Comparison of ENCODE assay signal across 14 cellular contexts in genomic region chr12:92389466-92389865, GRCh38.
DNase-seq lines count a peak whose midpoint lies in the region; ATAC-seq and TF ChIP-seq lines count a peak whose summit lies in the region.
"Had no signal": no experiment of that assay in that cellular context is flagged by ENCODE, and none has a peak within 500 bp of the region (broad histone marks: within the 10 kb centered on the region; RNA-seq: fewer than 3 reads in every experiment).

No MANE protein-coding gene starts in this region.

- no peaks in the 10 kb centered on the region for H3K36me3 ChIP-seq in adrenal gland (replicated peaks in 1 of 2)
- no peaks in the 10 kb centered on the region for H3K36me3 ChIP-seq in esophagus muscularis mucosa
- no peaks in the 10 kb centered on the region for H3K36me3 ChIP-seq in upper lobe of left lung

- H3K4me1 ChIP-seq in adrenal gland (replicated peaks in 1 of 2) (peaks cover 0 to 7% of the 10 kb centered on the region in 2 donors), esophagus muscularis mucosa (no peaks in the 10 kb centered on the region), upper lobe of left lung (no peaks in the 10 kb centered on the region)
- H3K4me1 ChIP-seq: Caco-2 had no signal

- 38 to 48% (median 41%) methylated on average over 3 of the region's 3 CpGs for WGBS in adrenal gland, 4 donors
- WGBS in esophagus muscularis mucosa: 53% methylated on average over 2 of the region's 3 CpGs
- 61 to 65% methylated on average over 3 of the region's 3 CpGs for WGBS in upper lobe of left lung, 2 donors

- no peak overlapping the region for H3K4me3 ChIP-seq in adrenal gland
- no peak overlapping the region for H3K4me3 ChIP-seq in esophagus muscularis mucosa
- H3K4me3 ChIP-seq in upper lobe of left lung: no peak overlapping the region

- H3K27me3 Mint-ChIP-seq in mesothelial cell of epicardium (ENCODE audit: low read depth): no peaks in the 10 kb centered on the region
- no peaks in the 10 kb centered on the region for H3K27me3 Mint-ChIP-seq in stimulated activated memory B cell treated with anti-CD40 and anti-IgM and Interleukin-4, amounts not matched to agents 10 μg/mL and 1 μg/mL and 100 μg/mL, for 72 hours
- H3K27me3 Mint-ChIP-seq: CD4-positive, alpha-beta T cell had no signal

- TF ChIP-seq CTCF in adrenal gland (IDR thresholded peaks at IDR 0.05) (no peak), esophagus muscularis mucosa (IDR thresholded peaks at IDR 0.05) (no peak), mesothelial cell of epicardium (IDR thresholded peaks at IDR 0.05; ENCODE audit: unreplicated experiment) (no peak), upper lobe of left lung (IDR thresholded peaks at IDR 0.05) (no peak)

- TF ChIP-seq POLR2A in adrenal gland (IDR thresholded peaks at IDR 0.05) (no peak), esophagus muscularis mucosa (IDR thresholded peaks at IDR 0.05; ENCODE audit: low read depth) (no peak), upper lobe of left lung (IDR thresholded peaks at IDR 0.05) (no peak)

- intact Hi-C loops in adrenal gland (cut with DNase I) (no loop called here), esophagus muscularis mucosa (cut with DNase I) (no loop called here)

- peaks cover 22% of the 10 kb centered on the region for H3K4me1 Mint-ChIP-seq in mesothelial cell of epicardium
- peaks cover 13% of the 10 kb centered on the region for H3K4me1 Mint-ChIP-seq in stimulated activated memory B cell treated with anti-CD40 and anti-IgM and Interleukin-4, amounts not matched to agents 10 μg/mL and 1 μg/mL and 100 μg/mL, for 72 hours

- DNase-seq in adrenal gland (peak; percentile 41 to 86 (median 67)), esophagus muscularis mucosa (ENCODE audit: extremely low spot score) (peak; percentile 64), mesothelial cell of epicardium (ENCODE audit: low spot score in 2 of 2, unreplicated experiment in 2 of 2) (no peak), NCI-H345 (lab: John Stamatoyannopoulos, UW) (no peak), upper lobe of left lung (no peak), pons (ENCODE audit: low spot score) (no peak)
- DNase-seq: ACHN; Caco-2; CD4-positive, alpha-beta T cell; H9; IMR-90 had no signal

- H3K27ac Mint-ChIP-seq in mesothelial cell of epicardium: peak overlapping the region; percentile 72
- peak overlapping the region; percentile 28 for H3K27ac Mint-ChIP-seq in stimulated activated memory B cell treated with anti-CD40 and anti-IgM and Interleukin-4, amounts not matched to agents 10 μg/mL and 1 μg/mL and 100 μg/mL, for 72 hours
- H3K27ac Mint-ChIP-seq: CD4-positive, alpha-beta T cell; H9 had no signal

- TF ChIP-seq EP300 in esophagus muscularis mucosa (IDR thresholded peaks at IDR 0.05) (no peak), upper lobe of left lung (IDR thresholded peaks at IDR 0.05) (no peak)

- peaks cover 19% of the 10 kb centered on the region for H3K36me3 Mint-ChIP-seq in mesothelial cell of epicardium
- peaks cover 15% of the 10 kb centered on the region for H3K36me3 Mint-ChIP-seq in stimulated activated memory B cell treated with anti-CD40 and anti-IgM and Interleukin-4, amounts not matched to agents 10 μg/mL and 1 μg/mL and 100 μg/mL, for 72 hours

- no peak overlapping the region for H3K4me3 Mint-ChIP-seq in mesothelial cell of epicardium
- no peak overlapping the region for H3K4me3 Mint-ChIP-seq in stimulated activated memory B cell treated with anti-CD40 and anti-IgM and Interleukin-4, amounts not matched to agents 10 μg/mL and 1 μg/mL and 100 μg/mL, for 72 hours
- H3K4me3 Mint-ChIP-seq: CD4-positive, alpha-beta T cell; H9 had no signal

- no peaks in the 10 kb centered on the region for H3K27me3 ChIP-seq in adrenal gland
- no peaks in the 10 kb centered on the region for H3K27me3 ChIP-seq in esophagus muscularis mucosa
- H3K27me3 ChIP-seq in upper lobe of left lung: no peaks in the 10 kb centered on the region

- no peak for ATAC-seq in stimulated activated memory B cell treated with anti-CD40 and anti-IgM and Interleukin-4, amounts not matched to agents 10 μg/mL and 1 μg/mL and 100 μg/mL, for 72 hours
- ATAC-seq in upper lobe of left lung (ENCODE audit: low FRiP score in 2 of 2): no peak

- peaks cover 0 to 6% (median 0%) of the 10 kb centered on the region in 3 donors for H3K9me3 ChIP-seq in adrenal gland (replicated peaks in 1 of 3)
- peaks cover 0 to 28% (median 24%) of the 10 kb centered on the region in 4 donors for H3K9me3 ChIP-seq in esophagus muscularis mucosa
- peaks cover 0 to 13% (median 10%) of the 10 kb centered on the region in 4 donors for H3K9me3 ChIP-seq in upper lobe of left lung

- peaks cover 47% of the 10 kb centered on the region for H3K9me3 Mint-ChIP-seq in mesothelial cell of epicardium
- H3K9me3 Mint-ChIP-seq in stimulated activated memory B cell treated with anti-CD40 and anti-IgM and Interleukin-4, amounts not matched to agents 10 μg/mL and 1 μg/mL and 100 μg/mL, for 72 hours: peaks cover 7% of the 10 kb centered on the region

- H3K27ac ChIP-seq in adrenal gland (peak overlapping the region in 2 of 5 donors; percentile 56 to 67), esophagus muscularis mucosa (replicated peaks in 1 of 4) (no peak overlapping the region), upper lobe of left lung (no peak overlapping the region)
- H3K27ac ChIP-seq: C4-2B, HL-60 had no signal

Comparison
In these comparisons a context has a peak if more than half of its experiments do, and no peak if none do; other contexts are left out.
1. DNase-seq: peak in adrenal gland (7 of 7) and esophagus muscularis mucosa (single experiment); none in mesothelial cell of epicardium (0 of 2), NCI-H345 (single experiment), upper lobe of left lung (0 of 2) and pons (single experiment).